ENCODE assay signal across 13 cellular contexts in genomic region chr16:22093952-22094351, GRCh38. TPM values are rescaled to one million over a fixed set of nuclear protein-coding genes. Genes with fewer than 3 reads are reported as not detected.
"Had no signal": no experiment of that assay in that cellular context is flagged by ENCODE, and none has a peak within 500 bp of the region (broad histone marks: within the 10 kb centered on the region; RNA-seq: fewer than 3 reads in every experiment).

No MANE protein-coding gene starts in this region.

- H3K36me3 ChIP-seq: ascending aorta, heart right ventricle, left lung had no signal

- H3K4me3 ChIP-seq: ascending aorta, heart right ventricle, left lung had no signal

- H3K27me3 ChIP-seq: ascending aorta had no signal

- H3K4me3 Mint-ChIP-seq: activated CD8-positive, alpha-beta T cell treated with anti-CD3 and anti-CD28 coated beads, Interleukin-2, amount 10 ng/mL, durations not matched to agents 7 days and 5 days; activated naive CD8-positive, alpha-beta T cell treated with anti-CD3 and anti-CD28 coated beads, Interleukin-2, amount 50 U/mL, for 24 hours; activated T-helper 1 cell treated with anti-CD3 and anti-CD28 coated beads, Interleukin-12 subunit alpha, Interleukin-12 subunit beta, Interleukin-2, Interleukin-4 antibody, amounts not matched to agents 30 ng/mL and 10 ng/mL and 1 ng/mL, durations not matched to agents 14 hours and 24 hours and 36 hours; nephron progenitor cell had no signal

- H3K4me1 ChIP-seq: ascending aorta had no signal

- H3K27ac Mint-ChIP-seq: activated CD8-positive, alpha-beta T cell treated with anti-CD3 and anti-CD28 coated beads, Interleukin-2, amount 10 ng/mL, durations not matched to agents 7 days and 5 days; activated naive CD8-positive, alpha-beta T cell treated with anti-CD3 and anti-CD28 coated beads, Interleukin-2, amount 50 U/mL, for 24 hours; activated T-helper 1 cell treated with anti-CD3 and anti-CD28 coated beads, Interleukin-12 subunit alpha, Interleukin-12 subunit beta, Interleukin-2, Interleukin-4 antibody, amounts not matched to agents 30 ng/mL and 10 ng/mL and 1 ng/mL, durations not matched to agents 14 hours and 24 hours and 36 hours; nephron progenitor cell had no signal

- DNase-seq: activated CD4-positive, alpha-beta T cell treated with anti-CD3 and anti-CD28 coated beads for 4 hours; activated CD8-positive, alpha-beta memory T cell treated with anti-CD3 and anti-CD28 coated beads, Interleukin-2, amount 50 U/mL, for 48 hours; activated CD8-positive, alpha-beta T cell treated with anti-CD3 and anti-CD28 coated beads, Interleukin-2, amount 10 ng/mL, durations not matched to agents 7 days and 5 days; activated naive CD4-positive, alpha-beta T cell treated with Interleukin-2 at 50 U/mL for 16 hours; activated naive CD8-positive, alpha-beta T cell treated with anti-CD3 and anti-CD28 coated beads, Interleukin-2, amount 50 U/mL, for 24 hours; heart right ventricle; islet precursor cell; left lung; mesenchymal stem cell; nephron progenitor cell; stimulated activated CD4-positive, alpha-beta T cell treated with anti-CD3 and anti-CD28 coated beads, Interleukin-4, amount 100 ng/mL, for 4 hours had no signal

- H3K9me3 Mint-ChIP-seq: activated naive CD8-positive, alpha-beta T cell treated with anti-CD3 and anti-CD28 coated beads, Interleukin-2, amount 50 U/mL, for 24 hours; activated T-helper 1 cell treated with anti-CD3 and anti-CD28 coated beads, Interleukin-12 subunit alpha, Interleukin-12 subunit beta, Interleukin-2, Interleukin-4 antibody, amounts not matched to agents 30 ng/mL and 10 ng/mL and 1 ng/mL, durations not matched to agents 14 hours and 24 hours and 36 hours; nephron progenitor cell had no signal

- H3K9me3 ChIP-seq: ascending aorta, heart right ventricle, left lung had no signal

- H3K27ac ChIP-seq: ascending aorta, heart right ventricle, left lung had no signal

RNA-seq across cellular contexts. Expression of gene VWA3A, which starts 1.6 kb away (rescaled TPM):
- total RNA-seq: ascending aorta had no signal
